Comparison of ENCODE assay signal across 21 cellular contexts in genomic region chr4:85543832-85544231, GRCh38.
DNase-seq lines count a peak whose midpoint lies in the region; ATAC-seq and TF ChIP-seq lines count a peak whose summit lies in the region.
"Had no signal": no experiment of that assay in that cellular context is flagged by ENCODE, and none has a peak within 500 bp of the region (broad histone marks: within the 10 kb centered on the region; RNA-seq: fewer than 3 reads in every experiment).

No MANE protein-coding gene starts in this region.

- in situ Hi-C loops in Panc1 (cut with HindIII; ENCODE audit: low pct_unique_long_range_greater_than_20kb, low sequenced_read_pairs) = no loop called here

- H3K4me1 ChIP-seq in Panc1 (ENCODE audit: control insufficient read depth, insufficient read depth, low read length) (no peaks in the 10 kb centered on the region; the same call in 1 of the 2 replicates), fibroblast of lung (ENCODE audit: control insufficient read depth, extremely low read depth, insufficient read depth, low read length) (no peaks in the 10 kb centered on the region)
- H3K4me1 ChIP-seq: parathyroid adenoma, uterus had no signal

- H3K4me2 ChIP-seq in fibroblast of lung (ENCODE audit: extremely low read depth, insufficient read depth, low read length) = no peak overlapping the region
- H3K4me2 ChIP-seq: SK-N-SH had no signal

- no peaks in the 10 kb centered on the region for H3K9me3 Mint-ChIP-seq in naive B cell
- no peaks in the 10 kb centered on the region for H3K9me3 Mint-ChIP-seq in CD14-positive monocyte
- H3K9me3 Mint-ChIP-seq: activated CD4-positive, alpha-beta memory T cell treated with anti-CD3 and anti-CD28 coated beads, Interleukin-2, amount 10 ng/mL, durations not matched to agents 7 days and 5 days; activated T-helper 17 cell treated with anti-CD3 and anti-CD28 coated beads, Interleukin-2, amount 50 U/mL, for 72 hours had no signal

- peak; percentile 4 for DNase-seq in ELF-1 (ENCODE audit: low read depth, low spot score)
- DNase-seq in Panc1 (ENCODE audit: low read depth, low spot score) = no peak
- DNase-seq in fibroblast of lung (ENCODE audit: low read depth in 2 of 2) = peak; percentile 45 to 70
- DNase-seq in naive B cell = no peak
- DNase-seq in CD14-positive monocyte (ENCODE audit: low spot score) = no peak
- DNase-seq in NCI-H146 treated with DMSO at 0.1 percent for 48 hours (lab: John Stamatoyannopoulos, UW; ENCODE audit: unreplicated experiment) = no peak
- no peak for DNase-seq in activated effector memory CD4-positive, alpha-beta T cell treated with Interleukin-2 at 50 U/mL for 16 hours
- DNase-seq: activated CD4-positive, alpha-beta memory T cell treated with anti-CD3 and anti-CD28 coated beads, Interleukin-2, amount 10 ng/mL, durations not matched to agents 7 days and 5 days; anterior cingulate cortex; DND-41; foreskin melanocyte; NCI-H187; NCI-H510A treated with DMSO at 0.1 percent for 48 hours; OCI-M1; SK-N-SH; stimulated activated naive CD8-positive, alpha-beta T cell treated with anti-CD3 and anti-CD28 coated beads, Interleukin-15, Interleukin-2, amounts not matched to agents 100 U/mL and 50 U/mL, for 24 hours; uterus had no signal

- H3K9me3 ChIP-seq in Panc1 (ENCODE audit: control insufficient read depth, insufficient read depth, low read depth, low read length) (no peaks in the 10 kb centered on the region), fibroblast of lung (ENCODE audit: control insufficient read depth, insufficient read depth, low read depth, low read length) (no peaks in the 10 kb centered on the region)
- H3K9me3 ChIP-seq: SK-N-SH, uterus had no signal

- no peaks in the 10 kb centered on the region for H3K79me2 ChIP-seq in fibroblast of lung (ENCODE audit: control insufficient read depth, insufficient read depth, low read length)
- H3K79me2 ChIP-seq: parathyroid adenoma had no signal

- ATAC-seq in Panc1 (no peak), naive B cell (ENCODE audit: low read depth in 2 of 2) (no peak), HG02938 (IDR thresholded peaks at IDR 0.05; ENCODE audit: unreplicated experiment) (no peak)
- ATAC-seq: activated T-helper 17 cell treated with anti-CD3 and anti-CD28 coated beads, Interleukin-2, amount 50 U/mL, for 72 hours; stimulated activated naive CD8-positive, alpha-beta T cell treated with anti-CD3 and anti-CD28 coated beads, Interleukin-15, Interleukin-2, amounts not matched to agents 100 U/mL and 50 U/mL, for 24 hours had no signal

- H3K36me3 Mint-ChIP-seq in naive B cell = peaks cover 0 to 3% of the 10 kb centered on the region in 2 donors
- peaks cover 0 to 3% of the 10 kb centered on the region in 2 donors for H3K36me3 Mint-ChIP-seq in CD14-positive monocyte

- no peak overlapping the region for H3K4me3 Mint-ChIP-seq in naive B cell
- no peak overlapping the region for H3K4me3 Mint-ChIP-seq in CD14-positive monocyte
- H3K4me3 Mint-ChIP-seq: activated CD4-positive, alpha-beta memory T cell treated with anti-CD3 and anti-CD28 coated beads, Interleukin-2, amount 10 ng/mL, durations not matched to agents 7 days and 5 days; activated T-helper 17 cell treated with anti-CD3 and anti-CD28 coated beads, Interleukin-2, amount 50 U/mL, for 72 hours had no signal

- H3K4me3 ChIP-seq in Panc1 (ENCODE audit: low read depth in 2 of 2, low read length in 2 of 2) (no peak overlapping the region), fibroblast of lung (replicated peaks in 1 of 4; ENCODE audit: control extremely low read depth in 1 of 4, insufficient read depth in 1 of 4, low read depth in 3 of 4, low read length in 4 of 4) (no peak overlapping the region)
- H3K4me3 ChIP-seq: uterus had no signal

- H3K36me3 ChIP-seq in Panc1 (ENCODE audit: control insufficient read depth, insufficient read depth, low read length) (no peaks in the 10 kb centered on the region), fibroblast of lung (ENCODE audit: control insufficient read depth, insufficient read depth, low read length) (no peaks in the 10 kb centered on the region)
- H3K36me3 ChIP-seq: uterus had no signal

- H3K27ac ChIP-seq in Panc1 (ENCODE audit: low read length) = peak overlapping the region; percentile 26; the same call in 1 of the 2 replicates
- no peak overlapping the region for H3K27ac ChIP-seq in fibroblast of lung (ENCODE audit: insufficient read depth, low read length)
- H3K27ac ChIP-seq: C4-2B, parathyroid adenoma, uterus had no signal

- H3K4me1 Mint-ChIP-seq in naive B cell (peaks cover 6 to 49% (median 34%) of the 10 kb centered on the region in 3 donors), CD14-positive monocyte (peaks cover 3% of the 10 kb centered on the region)
- H3K4me1 Mint-ChIP-seq: activated CD4-positive, alpha-beta memory T cell treated with anti-CD3 and anti-CD28 coated beads, Interleukin-2, amount 10 ng/mL, durations not matched to agents 7 days and 5 days; activated T-helper 17 cell treated with anti-CD3 and anti-CD28 coated beads, Interleukin-2, amount 50 U/mL, for 72 hours had no signal

- no peak overlapping the region for H3K9ac ChIP-seq in fibroblast of lung (ENCODE audit: insufficient read depth, low read length)
- H3K9ac ChIP-seq: parathyroid adenoma, SK-N-SH had no signal

- peak overlapping the region in 5 of 6 donors; percentile 50 to 80 (median 73) for H3K27ac Mint-ChIP-seq in naive B cell
- no peak overlapping the region for H3K27ac Mint-ChIP-seq in CD14-positive monocyte
- H3K27ac Mint-ChIP-seq: activated CD4-positive, alpha-beta memory T cell treated with anti-CD3 and anti-CD28 coated beads, Interleukin-2, amount 10 ng/mL, durations not matched to agents 7 days and 5 days; activated T-helper 17 cell treated with anti-CD3 and anti-CD28 coated beads, Interleukin-2, amount 50 U/mL, for 72 hours had no signal

- BruUV-seq in Panc1 (replicated peaks; lab: Mats Ljungman, UMichigan) = no TSS peak

- CTCF ChIA-PET in Panc1 (lab: Charles Lee) = no interaction called here

- H3K27me3 Mint-ChIP-seq in naive B cell (no peaks in the 10 kb centered on the region), CD14-positive monocyte (ENCODE audit: low read depth in 3 of 3) (peaks cover 0 to 2% (median 0%) of the 10 kb centered on the region in 3 donors)
- H3K27me3 Mint-ChIP-seq: activated CD4-positive, alpha-beta memory T cell treated with anti-CD3 and anti-CD28 coated beads, Interleukin-2, amount 10 ng/mL, durations not matched to agents 7 days and 5 days; activated T-helper 17 cell treated with anti-CD3 and anti-CD28 coated beads, Interleukin-2, amount 50 U/mL, for 72 hours had no signal

- no peak for TF ChIP-seq CTCF in Panc1 (IDR thresholded peaks at IDR 0.05)
- no peak for TF ChIP-seq CTCF in fibroblast of lung (conservative IDR thresholded peaks at IDR 0.05 in 1 of 2, IDR thresholded peaks at IDR 0.05 in 1 of 2; ENCODE audit: low read depth in 1 of 2, low read length in 2 of 2)
- no peak for TF ChIP-seq CTCF in CD14-positive monocyte (IDR thresholded peaks at IDR 0.05)

- POLR2A ChIA-PET in Panc1 (lab: Charles Lee) = no interaction called here

- H4K20me1 ChIP-seq in fibroblast of lung (ENCODE audit: control insufficient read depth, extremely low read depth, insufficient read depth, low read length) = no peaks in the 10 kb centered on the region

- H3K27me3 ChIP-seq in Panc1 (ENCODE audit: control insufficient read depth, insufficient read depth, low read length) (no peaks in the 10 kb centered on the region), fibroblast of lung (ENCODE audit: control insufficient read depth, insufficient read depth, low read length) (no peaks in the 10 kb centered on the region)
- H3K27me3 ChIP-seq: uterus had no signal

- intact Hi-C loops in Panc1 (cut with micrococcal nuclease; ENCODE audit: unreplicated experiment) = no loop called here
- intact Hi-C loops in CD14-positive monocyte (cut with micrococcal nuclease) = no loop called here

- no peak overlapping the region for H2AFZ ChIP-seq in fibroblast of lung (ENCODE audit: low read length)
- H2AFZ ChIP-seq: parathyroid adenoma had no signal

Comparison
In these comparisons a context has a peak if more than half of its experiments do, and no peak if none do; other contexts are left out.
1. DNase-seq: peak in ELF-1 (single experiment) and fibroblast of lung (2 of 2); none in Panc1 (single experiment), naive B cell (single experiment), CD14-positive monocyte (single experiment), NCI-H146 treated with DMSO at 0.1 percent for 48 hours (single experiment) and activated effector memory CD4-positive, alpha-beta T cell treated with Interleukin-2 at 50 U/mL for 16 hours (single experiment).
2. H3K27ac Mint-ChIP-seq: peak in naive B cell (5 of 6); none in CD14-positive monocyte (0 of 7).